ENCODE assay signal across 15 cellular contexts in genomic region chr12:70487440-70487839, GRCh38.
DNase-seq lines count a peak whose midpoint lies in the region; ATAC-seq and TF ChIP-seq lines count a peak whose summit lies in the region.
"Had no signal": no experiment of that assay in that cellular context is flagged by ENCODE, and none has a peak within 500 bp of the region (broad histone marks: within the 10 kb centered on the region; RNA-seq: fewer than 3 reads in every experiment).

No MANE protein-coding gene starts in this region.

- no peaks in the 10 kb centered on the region for H3K36me3 ChIP-seq in psoas muscle (ENCODE audit: insufficient read depth in 1 of 2, low read depth in 1 of 2)
- H3K36me3 ChIP-seq: ascending aorta, SJCRH30 had no signal

- H3K27me3 ChIP-seq in psoas muscle (ENCODE audit: insufficient read depth in 3 of 3, low read length in 2 of 3) (no peaks in the 10 kb centered on the region), dorsolateral prefrontal cortex (no peaks in the 10 kb centered on the region)
- H3K27me3 ChIP-seq: ascending aorta, SJCRH30 had no signal

- no peak overlapping the region for H3K4me3 ChIP-seq in psoas muscle
- no peak overlapping the region for H3K4me3 ChIP-seq in dorsolateral prefrontal cortex
- H3K4me3 ChIP-seq: ascending aorta, SJCRH30 had no signal

- POLR2A ChIA-PET in activated B cell treated with CpG ODN at 0.5 μM for 24 hours (lab: Charles Lee), result interaction anchor here (1.0 to 1.1 kb wide), 2 partner anchors 18 to 20 kb away, joined by 3 read pairs; no protein-coding TSS in a partner anchor

- H3K27ac Mint-ChIP-seq in activated B cell treated with CpG ODN at 0.5 μM for 24 hours, result peak overlapping the region; percentile 38
- H3K27ac Mint-ChIP-seq: activated CD8-positive, alpha-beta T cell treated with anti-CD3 and anti-CD28 coated beads, Interleukin-2, amount 10 ng/mL, durations not matched to agents 7 days and 5 days had no signal

- WGBS in psoas muscle, 3 donors, result 68 to 87% (median 73%) methylated on average over 2 of the region's 2 CpGs

- CTCF ChIA-PET in activated B cell treated with CpG ODN at 0.5 μM for 24 hours (lab: Charles Lee), result interaction anchor here (1.3 kb wide), 1 partner anchor 121 kb away, joined by 3 read pairs; the partner anchor contains the start of gene KCNMB4

- H3K9me3 Mint-ChIP-seq in activated B cell treated with CpG ODN at 0.5 μM for 24 hours, result peaks cover 11% of the 10 kb centered on the region

- H3K27ac ChIP-seq in psoas muscle (no peak overlapping the region), dorsolateral prefrontal cortex (no peak overlapping the region)
- H3K27ac ChIP-seq: ascending aorta, SJCRH30 had no signal

- TF ChIP-seq CTCF in activated B cell treated with CpG ODN at 0.5 μM for 24 hours (IDR thresholded peaks at IDR 0.05) (no peak), psoas muscle (IDR thresholded peaks at IDR 0.05) (no peak), dorsolateral prefrontal cortex (IDR thresholded peaks at IDR 0.05 in 54 of 56, conservative IDR thresholded peaks at IDR 0.05 in 2 of 56; ENCODE audit: low read depth in 1 of 56, partially characterized antibody in 56 of 56) (no peak)

- H3K4me1 ChIP-seq in psoas muscle, result no peaks in the 10 kb centered on the region
- H3K4me1 ChIP-seq: ascending aorta, SJCRH30 had no signal

- no peak for DNase-seq in activated B cell treated with CpG ODN at 0.5 μM for 24 hours
- DNase-seq in DMS153 treated with DMSO at 0.1 percent for 48 hours (lab: John Stamatoyannopoulos, UW; ENCODE audit: unreplicated experiment), result no peak
- no peak for DNase-seq in psoas muscle
- DNase-seq in dorsolateral prefrontal cortex, result no peak
- DNase-seq: activated CD8-positive, alpha-beta T cell treated with anti-CD3 and anti-CD28 coated beads, Interleukin-2, amount 10 ng/mL, durations not matched to agents 7 days and 5 days; activated effector memory CD4-positive, alpha-beta T cell treated with anti-CD3 and anti-CD28 coated beads, Interleukin-2, amount 50 U/mL, for 16 hours; EL; NCI-H82; SJCRH30 had no signal

- no peaks in the 10 kb centered on the region for H3K27me3 Mint-ChIP-seq in activated B cell treated with CpG ODN at 0.5 μM for 24 hours

- no peak overlapping the region for H3K4me3 Mint-ChIP-seq in activated B cell treated with CpG ODN at 0.5 μM for 24 hours
- H3K4me3 Mint-ChIP-seq: activated CD8-positive, alpha-beta T cell treated with anti-CD3 and anti-CD28 coated beads, Interleukin-2, amount 10 ng/mL, durations not matched to agents 7 days and 5 days had no signal

- intact Hi-C loops in activated B cell treated with CpG ODN at 0.5 μM for 24 hours (cut with micrococcal nuclease) (loop anchor here (2.0 to 10.0 kb wide), 3 partner anchors 19 to 243 kb away; partner anchors contain the start of genes CNOT2 and KCNMB4), psoas muscle (cut with DNase I) (no loop called here), dorsolateral prefrontal cortex (cut with DNase I) (no loop called here)

- ATAC-seq in GM18498 (IDR thresholded peaks at IDR 0.05; ENCODE audit: unreplicated experiment), result peak; percentile 77
- peak; percentile 69 for ATAC-seq in GM21717 (IDR thresholded peaks at IDR 0.05; ENCODE audit: unreplicated experiment)
- ATAC-seq in HG03378 (IDR thresholded peaks at IDR 0.05; ENCODE audit: unreplicated experiment), result peak; percentile 78
- peak; percentile 40 for ATAC-seq in activated B cell treated with CpG ODN at 0.5 μM for 24 hours (ENCODE audit: low read depth)
- no peak for ATAC-seq in psoas muscle
- no peak for ATAC-seq in HG03095 (IDR thresholded peaks at IDR 0.05; ENCODE audit: unreplicated experiment)
- ATAC-seq: activated CD8-positive, alpha-beta T cell treated with anti-CD3 and anti-CD28 coated beads, Interleukin-2, amount 10 ng/mL, durations not matched to agents 7 days and 5 days; left lobe of liver had no signal

- H3K9me3 ChIP-seq in psoas muscle, result no peaks in the 10 kb centered on the region
- H3K9me3 ChIP-seq: ascending aorta, SJCRH30 had no signal

- no peaks in the 10 kb centered on the region for H3K36me3 Mint-ChIP-seq in activated B cell treated with CpG ODN at 0.5 μM for 24 hours (ENCODE audit: low read depth)

- peaks cover 38% of the 10 kb centered on the region for H3K4me1 Mint-ChIP-seq in activated B cell treated with CpG ODN at 0.5 μM for 24 hours

Comparison
In these comparisons a context has a peak if more than half of its experiments do, and no peak if none do; other contexts are left out.
1. ATAC-seq: peak in GM18498 (single experiment), GM21717 (single experiment), HG03378 (single experiment) and activated B cell treated with CpG ODN at 0.5 μM for 24 hours (single experiment); none in psoas muscle (0 of 4) and HG03095 (single experiment).